Comparison of ENCODE assay signal across 20 cellular contexts in the genomic region with DNA sequence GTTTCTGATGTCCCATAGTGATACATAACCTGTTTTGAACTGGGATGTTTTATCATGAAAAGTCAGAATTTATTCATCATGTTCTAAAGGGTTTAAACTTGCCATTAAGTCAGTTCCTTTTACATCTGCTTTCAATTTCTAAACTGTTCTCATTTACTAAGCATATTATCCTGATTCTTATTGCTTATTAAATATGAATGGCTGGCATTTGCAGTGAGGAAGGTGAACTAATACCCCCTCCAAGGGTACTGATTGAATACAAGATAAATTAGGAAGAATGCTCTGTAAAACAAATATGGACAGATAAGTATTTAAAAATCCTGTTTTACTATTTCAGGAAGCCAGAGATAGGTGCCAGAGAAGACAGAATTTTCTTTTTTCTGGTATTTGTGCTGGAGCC.
"Had no signal": no experiment of that assay in that cellular context is flagged by ENCODE, and none has a peak within 500 bp of the region (broad histone marks: within the 10 kb centered on the region; RNA-seq: fewer than 3 reads in every experiment).

No MANE protein-coding gene starts in this region.

- H3K9me3 Mint-ChIP-seq: natural killer cell treated with Interleukin-12 subunit alpha and Interleukin-12 subunit beta and Interleukin-15 and Interleukin-18, amount 100 ng/mL, for 72 hours; neural crest cell; stimulated activated naive B cell treated with anti-CD40 and anti-IgM and Interleukin-4, amounts not matched to agents 10 μg/mL and 1 μg/mL and 100 μg/mL, for 72 hours; stimulated activated naive CD8-positive, alpha-beta T cell treated with anti-CD3 and anti-CD28 coated beads, Interleukin-15, Interleukin-2, amounts not matched to agents 100 ng/mL and 50 ng/mL, for 24 hours had no signal

- H3K27ac ChIP-seq: coronary artery, esophagus squamous epithelium, lower lobe of right lung, parathyroid adenoma, right atrium auricular region, thoracic aorta, tibial nerve, upper lobe of left lung had no signal

- H3K27me3 Mint-ChIP-seq: natural killer cell treated with Interleukin-12 subunit alpha and Interleukin-12 subunit beta and Interleukin-15 and Interleukin-18, amount 100 ng/mL, for 72 hours; progenitor cell of endocrine pancreas; stimulated activated naive B cell treated with anti-CD40 and anti-IgM and Interleukin-4, amounts not matched to agents 10 μg/mL and 1 μg/mL and 100 μg/mL, for 72 hours; stimulated activated naive CD8-positive, alpha-beta T cell treated with anti-CD3 and anti-CD28 coated beads, Interleukin-15, Interleukin-2, amounts not matched to agents 100 ng/mL and 50 ng/mL, for 24 hours had no signal

- H3K4me3 ChIP-seq: coronary artery, esophagus squamous epithelium, lower lobe of right lung, right atrium auricular region, thoracic aorta, tibial nerve, upper lobe of left lung had no signal

- H3K4me3 Mint-ChIP-seq: natural killer cell treated with Interleukin-12 subunit alpha and Interleukin-12 subunit beta and Interleukin-15 and Interleukin-18, amount 100 ng/mL, for 72 hours; neural crest cell; stimulated activated naive B cell treated with anti-CD40 and anti-IgM and Interleukin-4, amounts not matched to agents 10 μg/mL and 1 μg/mL and 100 μg/mL, for 72 hours; stimulated activated naive CD8-positive, alpha-beta T cell treated with anti-CD3 and anti-CD28 coated beads, Interleukin-15, Interleukin-2, amounts not matched to agents 100 ng/mL and 50 ng/mL, for 24 hours had no signal

- H3K27me3 ChIP-seq: esophagus squamous epithelium, right atrium auricular region, tibial nerve, upper lobe of left lung had no signal

- H3K4me1 Mint-ChIP-seq: stimulated activated naive B cell treated with anti-CD40 and anti-IgM and Interleukin-4, amounts not matched to agents 10 μg/mL and 1 μg/mL and 100 μg/mL, for 72 hours had no signal

- H3K27ac Mint-ChIP-seq: natural killer cell treated with Interleukin-12 subunit alpha and Interleukin-12 subunit beta and Interleukin-15 and Interleukin-18, amount 100 ng/mL, for 72 hours; progenitor cell of endocrine pancreas; stimulated activated naive B cell treated with anti-CD40 and anti-IgM and Interleukin-4, amounts not matched to agents 10 μg/mL and 1 μg/mL and 100 μg/mL, for 72 hours; stimulated activated naive CD8-positive, alpha-beta T cell treated with anti-CD3 and anti-CD28 coated beads, Interleukin-15, Interleukin-2, amounts not matched to agents 100 ng/mL and 50 ng/mL, for 24 hours had no signal

- H3K9ac ChIP-seq: parathyroid adenoma had no signal

- H3K4me1 ChIP-seq: parathyroid adenoma had no signal

- DNase-seq: dermis blood vessel endothelial cell; effector memory CD4-positive, alpha-beta T cell; erythroblast; esophagus squamous epithelium; left ventricle myocardium superior; lower lobe of right lung; stimulated activated CD4-positive, alpha-beta T cell treated with anti-CD3 and anti-CD28 coated beads, Interleukin-2, amount 100 ng/mL, for 24 hours; stimulated activated CD4-positive, alpha-beta T cell treated with anti-CD3 and anti-CD28 coated beads, Interleukin-4, amount 100 ng/mL, for 4 hours; stimulated activated naive B cell treated with anti-CD40 and anti-IgM and Interleukin-4, amounts not matched to agents 10 μg/mL and 1 μg/mL and 100 μg/mL, for 72 hours; upper lobe of left lung had no signal

- H3K9me3 ChIP-seq: esophagus squamous epithelium, lower lobe of right lung, right atrium auricular region, thoracic aorta, tibial nerve, upper lobe of left lung had no signal

- ATAC-seq: left ventricle myocardium superior; lower lobe of right lung; natural killer cell treated with Interleukin-12 subunit alpha and Interleukin-12 subunit beta and Interleukin-15 and Interleukin-18, amount 100 ng/mL, for 72 hours; sciatic nerve; stimulated activated naive B cell treated with anti-CD40 and anti-IgM and Interleukin-4, amounts not matched to agents 10 μg/mL and 1 μg/mL and 100 μg/mL, for 72 hours had no signal

- H2AFZ ChIP-seq: parathyroid adenoma had no signal
